Comparison of ENCODE assay signal across 13 cellular contexts in the genomic region with DNA sequence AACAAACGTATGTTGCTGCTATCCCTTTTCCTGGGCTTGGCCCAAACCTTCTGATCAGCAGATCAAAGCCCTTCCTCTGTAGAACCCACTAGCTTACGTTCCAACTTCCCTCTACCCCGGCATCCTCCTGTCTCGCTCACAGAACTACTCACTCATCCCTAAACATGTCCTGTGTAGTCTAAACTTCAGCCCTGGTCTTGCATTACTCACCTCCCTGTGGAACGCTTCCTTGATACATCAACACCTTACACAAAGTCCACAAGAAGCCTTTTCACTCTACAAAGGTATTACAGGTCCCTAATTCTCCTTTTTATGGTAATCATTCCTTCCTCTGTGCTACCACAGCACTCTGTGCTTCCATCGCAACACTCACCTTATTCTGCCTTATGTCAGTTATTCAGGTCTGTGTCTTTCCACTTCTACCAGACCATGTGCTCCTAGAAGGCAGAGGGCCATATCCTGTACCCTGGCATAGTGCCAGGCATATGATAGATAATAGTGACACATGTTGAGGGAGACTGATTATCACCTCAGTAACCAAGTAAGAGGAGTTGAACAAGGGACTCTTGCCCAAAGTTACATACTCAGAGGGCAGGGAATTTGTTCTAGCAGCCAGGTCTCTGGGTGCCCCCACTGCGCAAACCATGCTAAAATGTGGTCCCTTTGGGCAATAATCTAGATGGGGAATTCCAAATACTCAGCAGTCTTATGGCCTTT. TPM values are rescaled to one million over a fixed set of nuclear protein-coding genes. Genes with fewer than 3 reads are reported as not detected.
DNase-seq lines count a peak whose midpoint lies in the region; TF ChIP-seq lines count a peak whose summit lies in the region.
"Had no signal": no experiment of that assay in that cellular context is flagged by ENCODE, and none has a peak within 500 bp of the region (broad histone marks: within the 10 kb centered on the region; RNA-seq: fewer than 3 reads in every experiment).

No MANE protein-coding gene starts in this region.

- peak; percentile 23 for DNase-seq in NCI-H748 (lab: John Stamatoyannopoulos, UW; ENCODE audit: unreplicated experiment)
- DNase-seq in NCI-H748 treated with DMSO at 0.1 percent for 48 hours (lab: John Stamatoyannopoulos, UW), result no peak
- peak; percentile 13 for DNase-seq in NCI-H2171 (lab: John Stamatoyannopoulos, UW)
- peak; percentile 78 for DNase-seq in esophagus muscularis mucosa (ENCODE audit: extremely low spot score)
- DNase-seq in stimulated activated CD8-positive, alpha-beta memory T cell treated with anti-CD3 and anti-CD28 coated beads, Interleukin-4, amount 100 ng/mL, for 48 hours, result peak; percentile 18
- no peak for DNase-seq in HK-2 (ENCODE audit: unreplicated experiment)
- DNase-seq in NCI-H1092 treated with DMSO at 0.1 percent for 48 hours (lab: John Stamatoyannopoulos, UW), result no peak
- no peak for DNase-seq in dedifferentiated amniotic fluid mesenchymal stem cell (ENCODE audit: extremely low spot score)
- DNase-seq: activated B cell treated with CpG ODN at 0.5 μM for 24 hours; anterior cingulate cortex; NCI-H1048; stimulated activated CD4-positive, alpha-beta T cell treated with anti-CD3 and anti-CD28 coated beads, Interleukin-12 subunit alpha, Interleukin-12 subunit beta, amount 100 ng/mL, for 4 hours had no signal

- peaks cover 0 to 14% (median 9%) of the 10 kb centered on the region in 4 donors for H3K36me3 ChIP-seq in esophagus muscularis mucosa
- H3K36me3 ChIP-seq: ovary had no signal

- H3K27me3 ChIP-seq in esophagus muscularis mucosa, result no peaks in the 10 kb centered on the region
- H3K27me3 ChIP-seq: ovary had no signal

- intact Hi-C loops in esophagus muscularis mucosa (cut with DNase I), result no loop called here

- no peak for TF ChIP-seq POLR2A in esophagus muscularis mucosa (IDR thresholded peaks at IDR 0.05; ENCODE audit: low read depth)

- WGBS in esophagus muscularis mucosa, result 85% methylated on average over 6 of the region's 7 CpGs

- no peak for TF ChIP-seq CTCF in esophagus muscularis mucosa (IDR thresholded peaks at IDR 0.05)

- H3K9me3 ChIP-seq in esophagus muscularis mucosa, result no peaks in the 10 kb centered on the region
- H3K9me3 ChIP-seq: ovary had no signal

- H3K4me1 ChIP-seq in esophagus muscularis mucosa, result peaks cover 14 to 41% (median 32%) of the 10 kb centered on the region in 4 donors

- no peak for TF ChIP-seq EP300 in esophagus muscularis mucosa (IDR thresholded peaks at IDR 0.05)

- H3K27ac ChIP-seq in esophagus muscularis mucosa (replicated peaks in 1 of 4), result no peak overlapping the region
- H3K27ac ChIP-seq: ovary had no signal

- H3K4me3 ChIP-seq in esophagus muscularis mucosa, result no peak overlapping the region
- H3K4me3 ChIP-seq: ovary had no signal

RNA-seq across cellular contexts. Expression of a gene that starts 41.6 kb away (rescaled TPM):
- total RNA-seq in esophagus muscularis mucosa, result 10 to 100 TPM in 2 of 4 donors, 1 to 10 TPM in 2; 5.8 to 15.4 (median 11.3) TPM

RNA-seq across cellular contexts. Expression of a gene that starts 41.9 kb away (rescaled TPM):
- total RNA-seq in esophagus muscularis mucosa, result 10 to 100 TPM in 2 of 4 donors, 1 to 10 TPM in 2; 6.6 to 21.0 (median 12.1) TPM

Comparison
In these comparisons a context has a peak if more than half of its experiments do, and no peak if none do; other contexts are left out.
1. DNase-seq: peak in NCI-H748 (single experiment), NCI-H2171 (single experiment), esophagus muscularis mucosa (single experiment) and stimulated activated CD8-positive, alpha-beta memory T cell treated with anti-CD3 and anti-CD28 coated beads, Interleukin-4, amount 100 ng/mL, for 48 hours (single experiment); none in NCI-H748 treated with DMSO at 0.1 percent for 48 hours (single experiment), HK-2 (single experiment), NCI-H1092 treated with DMSO at 0.1 percent for 48 hours (single experiment) and dedifferentiated amniotic fluid mesenchymal stem cell (single experiment).